ENCODE assay signal across 1 cellular context in the genomic region with DNA sequence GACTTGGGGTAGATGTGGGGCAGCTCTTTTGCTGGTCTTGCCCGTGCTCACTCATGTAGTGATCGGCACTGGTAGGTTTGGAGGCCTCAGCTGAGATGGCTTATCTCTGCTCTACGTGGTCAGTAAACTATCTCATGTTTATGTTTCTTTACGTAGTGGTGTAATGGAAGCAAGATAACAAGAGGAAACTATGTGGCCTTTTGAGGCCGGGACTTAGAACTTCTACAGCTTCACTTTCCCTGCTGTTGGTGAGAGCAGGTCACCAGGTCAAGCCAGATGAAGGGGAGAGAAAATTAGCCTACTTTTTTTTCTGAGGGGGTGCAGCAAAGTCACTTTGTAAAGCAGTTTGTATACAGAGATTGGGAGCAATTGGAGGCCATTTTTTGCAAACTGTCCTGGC.
TF ChIP-seq lines count a peak whose summit lies in the region.

No MANE protein-coding gene starts in this region.

TF ChIP-seq in IMR-90, 13 proteins besides CTCF, POLR2A, EP300 and RAD21:
- no peak for TF ChIP-seq FOS (IDR thresholded peaks at IDR 0.05; ENCODE audit: low read depth, low read length)
- TF ChIP-seq RFX5 (IDR thresholded peaks at IDR 0.05; ENCODE audit: low read depth, low read length): no peak
- no peak for TF ChIP-seq MAZ (IDR thresholded peaks at IDR 0.05; ENCODE audit: borderline replicate concordance, low read depth, low read length)
- TF ChIP-seq BHLHE40 (IDR thresholded peaks at IDR 0.05; ENCODE audit: low read depth, low read length): no peak; the same call in 1 of the 2 replicates
- TF ChIP-seq, protein P1, sequence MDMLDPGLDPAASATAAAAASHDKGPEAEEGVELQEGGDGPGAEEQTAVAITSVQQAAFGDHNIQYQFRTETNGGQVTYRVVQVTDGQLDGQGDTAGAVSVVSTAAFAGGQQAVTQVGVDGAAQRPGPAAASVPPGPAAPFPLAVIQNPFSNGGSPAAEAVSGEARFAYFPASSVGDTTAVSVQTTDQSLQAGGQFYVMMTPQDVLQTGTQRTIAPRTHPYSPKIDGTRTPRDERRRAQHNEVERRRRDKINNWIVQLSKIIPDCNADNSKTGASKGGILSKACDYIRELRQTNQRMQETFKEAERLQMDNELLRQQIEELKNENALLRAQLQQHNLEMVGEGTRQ (IDR thresholded peaks at IDR 0.05; ENCODE audit: low read depth, low read length): no peak
- no peak for TF ChIP-seq CEBPB (IDR thresholded peaks at IDR 0.05; ENCODE audit: low read depth, low read length)
- TF ChIP-seq MXI1 (IDR thresholded peaks at IDR 0.05; ENCODE audit: borderline replicate concordance, low read depth, low read length): no peak
- TF ChIP-seq NFE2L2 (IDR thresholded peaks at IDR 0.05; ENCODE audit: low read depth, low read length): no peak
- no peak for TF ChIP-seq MAFK (IDR thresholded peaks at IDR 0.05; ENCODE audit: low read depth, low read length)
- TF ChIP-seq, protein P2, sequence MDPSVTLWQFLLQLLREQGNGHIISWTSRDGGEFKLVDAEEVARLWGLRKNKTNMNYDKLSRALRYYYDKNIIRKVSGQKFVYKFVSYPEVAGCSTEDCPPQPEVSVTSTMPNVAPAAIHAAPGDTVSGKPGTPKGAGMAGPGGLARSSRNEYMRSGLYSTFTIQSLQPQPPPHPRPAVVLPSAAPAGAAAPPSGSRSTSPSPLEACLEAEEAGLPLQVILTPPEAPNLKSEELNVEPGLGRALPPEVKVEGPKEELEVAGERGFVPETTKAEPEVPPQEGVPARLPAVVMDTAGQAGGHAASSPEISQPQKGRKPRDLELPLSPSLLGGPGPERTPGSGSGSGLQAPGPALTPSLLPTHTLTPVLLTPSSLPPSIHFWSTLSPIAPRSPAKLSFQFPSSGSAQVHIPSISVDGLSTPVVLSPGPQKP (IDR thresholded peaks at IDR 0.05; ENCODE audit: borderline replicate concordance, low read depth, low read length): no peak
- TF ChIP-seq RCOR1 (IDR thresholded peaks at IDR 0.05; ENCODE audit: insufficient replicate concordance, low read length): no peak
- TF ChIP-seq CHD1 (IDR thresholded peaks at IDR 0.05; ENCODE audit: low read depth, low read length): no peak
- no peak for TF ChIP-seq SMC3 (IDR thresholded peaks at IDR 0.05; ENCODE audit: low read depth, low read length)
